Comparison of ENCODE assay signal across 8 cellular contexts in the genomic region with DNA sequence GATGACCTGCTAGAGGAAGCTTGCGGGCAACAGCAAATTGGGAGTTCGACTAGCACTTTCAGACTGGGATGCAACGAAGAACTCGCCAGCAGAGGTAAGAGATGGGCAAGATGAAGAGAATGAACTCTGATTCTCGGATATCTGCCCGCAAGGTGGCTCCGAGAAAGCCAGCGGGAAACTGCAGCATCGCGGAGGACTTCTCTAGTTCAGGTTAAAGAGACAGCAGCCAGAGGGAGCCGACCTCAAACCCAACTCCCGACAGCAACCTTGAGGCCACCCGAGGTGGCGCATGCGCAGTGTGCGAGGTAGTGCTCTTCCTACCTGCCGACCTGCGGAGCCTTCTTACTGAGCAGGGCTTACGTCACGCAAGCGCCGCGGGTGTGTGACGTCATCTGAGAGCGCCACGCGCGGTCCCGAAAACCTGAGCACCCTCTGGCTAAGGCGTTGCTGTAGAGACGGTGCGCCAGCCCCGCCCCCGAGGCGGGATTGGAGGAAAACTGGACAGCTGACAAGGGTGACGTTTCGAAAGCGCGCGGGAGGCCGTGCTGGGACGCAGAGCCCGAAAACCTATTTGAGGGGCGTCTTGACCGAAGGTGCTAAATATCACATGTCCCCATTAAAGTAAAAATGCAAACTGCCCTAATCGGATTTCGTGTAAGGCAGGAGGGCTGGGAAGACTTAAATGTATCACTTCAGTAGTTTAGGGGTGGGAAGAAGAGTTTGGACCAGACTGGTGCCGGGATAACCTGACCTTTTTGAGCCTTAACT.
A peak's percentile ranks its signal among the peaks of the same experiment; 100 is the strongest.
DNase-seq lines count a peak whose midpoint lies in the region; ATAC-seq and TF ChIP-seq lines count a peak whose summit lies in the region.

No MANE protein-coding gene starts in this region.

- H3K9me3 ChIP-seq in colonic mucosa = no peaks in the 10 kb centered on the region

- peaks cover 4% of the 10 kb centered on the region for H3K4me1 ChIP-seq in colonic mucosa

- peak overlapping the region; percentile 52 to 80 for H3K9ac ChIP-seq in colonic mucosa (ENCODE audit: low read depth in 2 of 2, low read length in 2 of 2)

- H3K36me3 ChIP-seq in BJ (ENCODE audit: control insufficient read depth, insufficient read depth, low read length) (no peaks in the 10 kb centered on the region), colonic mucosa (no peaks in the 10 kb centered on the region)

- ATAC-seq in HG03460 (IDR thresholded peaks at IDR 0.05; ENCODE audit: unreplicated experiment) = peak; percentile 67

- peak; percentile 25 for TF ChIP-seq CTCF in BJ (IDR thresholded peaks at IDR 0.05; ENCODE audit: insufficient read depth, low read depth, low read length)
- no peak for TF ChIP-seq CTCF in colonic mucosa (IDR thresholded peaks at IDR 0.05)

- CTCF ChIA-PET in BJ (lab: Yijun Ruan, JAX) = interaction anchor here (0.8 to 2.3 kb wide), 2 partner anchors 62 to 67 kb away, joined by 3 to 9 read pairs; no protein-coding TSS in a partner anchor

- intact Hi-C loops in colonic mucosa (cut with DNase I) = no loop called here

- H3K27me3 ChIP-seq in BJ (ENCODE audit: control insufficient read depth, insufficient read depth, low read length) (0 out of 2 replicates have a peak, but pooled peaks cover 2% of the 10 kb centered on the region), colonic mucosa (no peaks in the 10 kb centered on the region)

- POLR2A ChIA-PET in BJ (lab: Charles Lee) = no interaction called here

- peak overlapping the region; percentile 59 for H3K4me3 ChIP-seq in BJ (ENCODE audit: low read depth, low read length)
- peak overlapping the region; percentile 43 for H3K4me3 ChIP-seq in colonic mucosa

- peak overlapping the region; percentile 48 for H3K27ac ChIP-seq in colonic mucosa

- DNase-seq in BJ (ENCODE audit: low read depth) (peak; percentile 95), GM19240 (ENCODE audit: insufficient read length, low spot score) (peak; percentile 89), NCI-H524 treated with DMSO at 0.1 percent for 48 hours (lab: John Stamatoyannopoulos, UW) (peak; percentile 91), colonic mucosa (peak; percentile 100), kidney tubule cell (ENCODE audit: low spot score) (peak; percentile 100)
- DNase-seq in activated CD4-positive, alpha-beta T cell treated with anti-CD3 and anti-CD28 coated beads for 48 hours = peak; percentile 100
- DNase-seq in stimulated activated CD4-positive, alpha-beta T cell treated with anti-CD3 and anti-CD28 coated beads, Interleukin-1b, Interleukin-23, amount 100 ng/mL, for 1 hour (ENCODE audit: low read depth in 2 of 2) = peak; percentile 99

Comparison
In these comparisons a context has a peak if more than half of its experiments do, and no peak if none do; other contexts are left out.
1. Peak in every context shown above with its lines: DNase-seq, ATAC-seq, H3K4me3 ChIP-seq and H3K27ac ChIP-seq.